In the genomic region with DNA sequence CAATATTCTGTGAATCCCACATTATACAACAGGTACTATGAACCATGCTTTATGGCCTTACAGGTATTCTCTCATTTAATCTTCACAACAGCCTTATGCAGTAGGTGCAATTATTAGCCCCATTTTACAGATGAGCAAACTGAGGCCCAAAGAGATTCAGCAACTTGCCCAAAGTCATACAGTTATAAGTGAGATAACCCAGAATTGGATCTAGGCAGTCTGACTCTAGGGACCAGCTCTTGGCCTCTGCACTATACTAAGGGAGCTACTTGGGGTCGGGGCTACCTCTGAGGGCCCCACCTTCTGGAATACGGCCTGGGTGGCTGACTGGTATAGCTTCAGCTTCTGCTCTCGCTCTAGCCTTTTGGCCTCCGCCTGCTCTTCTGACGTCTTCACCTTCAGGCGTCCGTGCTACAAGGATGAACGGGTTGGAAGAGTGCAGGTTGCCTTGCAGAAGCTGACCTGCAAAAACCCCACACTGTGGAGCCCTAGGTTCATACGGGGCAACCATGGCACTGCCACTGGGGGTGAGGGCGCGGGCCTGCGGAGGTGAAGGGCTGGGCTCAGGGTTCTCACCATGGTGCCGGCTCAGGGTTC, we compare ENCODE assay signal across 1 cellular context.
TF ChIP-seq lines count a peak whose summit lies in the region.

No MANE protein-coding gene starts in this region.

TF ChIP-seq in HepG2, 621 proteins besides CTCF, POLR2A, EP300 and RAD21 (continued from another document and continues in another):
- peak; percentile 43; the same call in 1 of the 2 replicates for TF ChIP-seq ZBTB4 (CRISPR knock-in tag; IDR thresholded peaks at IDR 0.05; ENCODE audit: borderline replicate concordance)
- TF ChIP-seq, protein P1, sequence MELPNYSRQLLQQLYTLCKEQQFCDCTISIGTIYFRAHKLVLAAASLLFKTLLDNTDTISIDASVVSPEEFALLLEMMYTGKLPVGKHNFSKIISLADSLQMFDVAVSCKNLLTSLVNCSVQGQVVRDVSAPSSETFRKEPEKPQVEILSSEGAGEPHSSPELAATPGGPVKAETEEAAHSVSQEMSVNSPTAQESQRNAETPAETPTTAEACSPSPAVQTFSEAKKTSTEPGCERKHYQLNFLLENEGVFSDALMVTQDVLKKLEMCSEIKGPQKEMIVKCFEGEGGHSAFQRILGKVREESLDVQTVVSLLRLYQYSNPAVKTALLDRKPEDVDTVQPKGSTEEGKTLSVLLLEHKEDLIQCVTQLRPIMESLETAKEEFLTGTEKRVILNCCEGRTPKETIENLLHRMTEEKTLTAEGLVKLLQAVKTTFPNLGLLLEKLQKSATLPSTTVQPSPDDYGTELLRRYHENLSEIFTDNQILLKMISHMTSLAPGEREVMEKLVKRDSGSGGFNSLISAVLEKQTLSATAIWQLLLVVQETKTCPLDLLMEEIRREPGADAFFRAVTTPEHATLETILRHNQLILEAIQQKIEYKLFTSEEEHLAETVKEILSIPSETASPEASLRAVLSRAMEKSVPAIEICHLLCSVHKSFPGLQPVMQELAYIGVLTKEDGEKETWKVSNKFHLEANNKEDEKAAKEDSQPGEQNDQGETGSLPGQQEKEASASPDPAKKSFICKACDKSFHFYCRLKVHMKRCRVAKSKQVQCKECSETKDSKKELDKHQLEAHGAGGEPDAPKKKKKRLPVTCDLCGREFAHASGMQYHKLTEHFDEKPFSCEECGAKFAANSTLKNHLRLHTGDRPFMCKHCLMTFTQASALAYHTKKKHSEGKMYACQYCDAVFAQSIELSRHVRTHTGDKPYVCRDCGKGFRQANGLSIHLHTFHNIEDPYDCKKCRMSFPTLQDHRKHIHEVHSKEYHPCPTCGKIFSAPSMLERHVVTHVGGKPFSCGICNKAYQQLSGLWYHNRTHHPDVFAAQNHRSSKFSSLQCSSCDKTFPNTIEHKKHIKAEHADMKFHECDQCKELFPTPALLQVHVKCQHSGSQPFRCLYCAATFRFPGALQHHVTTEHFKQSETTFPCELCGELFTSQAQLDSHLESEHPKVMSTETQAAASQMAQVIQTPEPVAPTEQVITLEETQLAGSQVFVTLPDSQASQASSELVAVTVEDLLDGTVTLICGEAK (IDR thresholded peaks at IDR 0.05) = no peak
- TF ChIP-seq, protein P1 (CRISPR knock-in tag; IDR thresholded peaks at IDR 0.05) = peak; percentile 3; the same call in 1 of the 2 replicates
- TF ChIP-seq ZNF34 (CRISPR knock-in tag; IDR thresholded peaks at IDR 0.05; ENCODE audit: borderline replicate concordance) = peak; percentile 16; the same call in 1 of the 2 replicates
- peak; percentile 97; the same call in 1 of the 2 replicates for TF ChIP-seq FUBP1 (CRISPR knock-in tag; IDR thresholded peaks at IDR 0.05; ENCODE audit: borderline replicate concordance)
- TF ChIP-seq KDM3A (CRISPR knock-in tag; IDR thresholded peaks at IDR 0.05; ENCODE audit: low read depth) = no peak
- no peak for TF ChIP-seq ZSCAN20 (CRISPR knock-in tag; IDR thresholded peaks at IDR 0.05; ENCODE audit: borderline replicate concordance)
- no peak for TF ChIP-seq TP53 (CRISPR knock-in tag; conservative IDR thresholded peaks at IDR 0.05)
- 0 out of 2 replicates have a peak, but pooled peaks have one; percentile 43 for TF ChIP-seq FOXJ3 (CRISPR knock-in tag; IDR thresholded peaks at IDR 0.05; ENCODE audit: borderline replicate concordance)
- TF ChIP-seq, protein P2, sequence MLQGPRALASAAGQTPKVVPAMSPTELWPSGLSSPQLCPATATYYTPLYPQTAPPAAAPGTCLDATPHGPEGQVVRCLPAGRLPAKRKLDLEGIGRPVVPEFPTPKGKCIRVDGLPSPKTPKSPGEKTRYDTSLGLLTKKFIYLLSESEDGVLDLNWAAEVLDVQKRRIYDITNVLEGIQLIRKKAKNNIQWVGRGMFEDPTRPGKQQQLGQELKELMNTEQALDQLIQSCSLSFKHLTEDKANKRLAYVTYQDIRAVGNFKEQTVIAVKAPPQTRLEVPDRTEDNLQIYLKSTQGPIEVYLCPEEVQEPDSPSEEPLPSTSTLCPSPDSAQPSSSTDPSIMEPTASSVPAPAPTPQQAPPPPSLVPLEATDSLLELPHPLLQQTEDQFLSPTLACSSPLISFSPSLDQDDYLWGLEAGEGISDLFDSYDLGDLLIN (CRISPR knock-in tag; IDR thresholded peaks at IDR 0.05; ENCODE audit: borderline replicate concordance) = peak; percentile 37; the same call in 1 of the 2 replicates
- TF ChIP-seq ZNF878 (CRISPR knock-in tag; IDR thresholded peaks at IDR 0.05) = no peak
- no peak for TF ChIP-seq ZNF543 (CRISPR knock-in tag; IDR thresholded peaks at IDR 0.05)
- TF ChIP-seq ZNF616 (CRISPR knock-in tag; IDR thresholded peaks at IDR 0.05; ENCODE audit: low read depth) = no peak
- TF ChIP-seq ZNF503 (CRISPR knock-in tag; IDR thresholded peaks at IDR 0.05) = no peak
- TF ChIP-seq ZMYM3 (CRISPR knock-in tag; IDR thresholded peaks at IDR 0.05) = peak; percentile 99
- TF ChIP-seq SMAD1 (CRISPR knock-in tag; IDR thresholded peaks at IDR 0.05; ENCODE audit: borderline replicate concordance, low read depth) = no peak
- TF ChIP-seq CREM (IDR thresholded peaks at IDR 0.05) = no peak
- no peak for TF ChIP-seq CREM (CRISPR knock-in tag; IDR thresholded peaks at IDR 0.05)
- peak; percentile 76; the same call in 1 of the 2 replicates for TF ChIP-seq MAF1 (CRISPR knock-in tag; IDR thresholded peaks at IDR 0.05; ENCODE audit: borderline replicate concordance)
- TF ChIP-seq, protein P3, sequence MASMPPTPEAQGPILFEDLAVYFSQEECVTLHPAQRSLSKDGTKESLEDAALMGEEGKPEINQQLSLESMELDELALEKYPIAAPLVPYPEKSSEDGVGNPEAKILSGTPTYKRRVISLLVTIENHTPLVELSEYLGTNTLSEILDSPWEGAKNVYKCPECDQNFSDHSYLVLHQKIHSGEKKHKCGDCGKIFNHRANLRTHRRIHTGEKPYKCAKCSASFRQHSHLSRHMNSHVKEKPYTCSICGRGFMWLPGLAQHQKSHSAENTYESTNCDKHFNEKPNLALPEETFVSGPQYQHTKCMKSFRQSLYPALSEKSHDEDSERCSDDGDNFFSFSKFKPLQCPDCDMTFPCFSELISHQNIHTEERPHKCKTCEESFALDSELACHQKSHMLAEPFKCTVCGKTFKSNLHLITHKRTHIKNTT (CRISPR knock-in tag; IDR thresholded peaks at IDR 0.05) = peak; percentile 34; the same call in 1 of the 2 replicates
- TF ChIP-seq ZNF296 (CRISPR knock-in tag; conservative IDR thresholded peaks at IDR 0.05) = 0 out of 2 replicates have a peak, but pooled peaks have one; percentile 55
- TF ChIP-seq MXD1 (CRISPR knock-in tag; IDR thresholded peaks at IDR 0.05) = no peak
- TF ChIP-seq RORA (CRISPR knock-in tag; IDR thresholded peaks at IDR 0.05) = no peak
- TF ChIP-seq ZFP90 (CRISPR knock-in tag; IDR thresholded peaks at IDR 0.05; ENCODE audit: borderline replicate concordance) = no peak
- TF ChIP-seq, protein P4, sequence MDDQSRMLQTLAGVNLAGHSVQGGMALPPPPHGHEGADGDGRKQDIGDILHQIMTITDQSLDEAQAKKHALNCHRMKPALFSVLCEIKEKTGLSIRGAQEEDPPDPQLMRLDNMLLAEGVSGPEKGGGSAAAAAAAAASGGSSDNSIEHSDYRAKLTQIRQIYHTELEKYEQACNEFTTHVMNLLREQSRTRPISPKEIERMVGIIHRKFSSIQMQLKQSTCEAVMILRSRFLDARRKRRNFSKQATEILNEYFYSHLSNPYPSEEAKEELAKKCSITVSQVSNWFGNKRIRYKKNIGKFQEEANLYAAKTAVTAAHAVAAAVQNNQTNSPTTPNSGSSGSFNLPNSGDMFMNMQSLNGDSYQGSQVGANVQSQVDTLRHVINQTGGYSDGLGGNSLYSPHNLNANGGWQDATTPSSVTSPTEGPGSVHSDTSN (CRISPR knock-in tag; IDR thresholded peaks at IDR 0.05; ENCODE audit: borderline replicate concordance) = no peak
- TF ChIP-seq SOX5 (CRISPR knock-in tag; IDR thresholded peaks at IDR 0.05; ENCODE audit: borderline replicate concordance) = no peak
- TF ChIP-seq ZNF777 (CRISPR knock-in tag; IDR thresholded peaks at IDR 0.05) = no peak
- no peak for TF ChIP-seq FOSL1 (CRISPR knock-in tag; IDR thresholded peaks at IDR 0.05; ENCODE audit: borderline replicate concordance)
- peak; percentile 87; the same call in 1 of the 2 replicates for TF ChIP-seq NFE2L1 (CRISPR knock-in tag; IDR thresholded peaks at IDR 0.05; ENCODE audit: borderline replicate concordance)
- 0 out of 2 replicates have a peak, but pooled peaks have one; percentile 29 for TF ChIP-seq ZNF337 (CRISPR knock-in tag; IDR thresholded peaks at IDR 0.05; ENCODE audit: borderline replicate concordance, low read depth)
- no peak for TF ChIP-seq TRIM24 (CRISPR knock-in tag; IDR thresholded peaks at IDR 0.05)
- no peak for TF ChIP-seq KLF9 (CRISPR knock-in tag; IDR thresholded peaks at IDR 0.05; ENCODE audit: low read depth)
- TF ChIP-seq RFXAP (CRISPR knock-in tag; IDR thresholded peaks at IDR 0.05; ENCODE audit: borderline replicate concordance) = no peak
- peak; percentile 39; the same call in 1 of the 2 replicates for TF ChIP-seq ATAD3A (CRISPR knock-in tag; IDR thresholded peaks at IDR 0.05)
